ENCODE assay signal across 15 cellular contexts in the genomic region with DNA sequence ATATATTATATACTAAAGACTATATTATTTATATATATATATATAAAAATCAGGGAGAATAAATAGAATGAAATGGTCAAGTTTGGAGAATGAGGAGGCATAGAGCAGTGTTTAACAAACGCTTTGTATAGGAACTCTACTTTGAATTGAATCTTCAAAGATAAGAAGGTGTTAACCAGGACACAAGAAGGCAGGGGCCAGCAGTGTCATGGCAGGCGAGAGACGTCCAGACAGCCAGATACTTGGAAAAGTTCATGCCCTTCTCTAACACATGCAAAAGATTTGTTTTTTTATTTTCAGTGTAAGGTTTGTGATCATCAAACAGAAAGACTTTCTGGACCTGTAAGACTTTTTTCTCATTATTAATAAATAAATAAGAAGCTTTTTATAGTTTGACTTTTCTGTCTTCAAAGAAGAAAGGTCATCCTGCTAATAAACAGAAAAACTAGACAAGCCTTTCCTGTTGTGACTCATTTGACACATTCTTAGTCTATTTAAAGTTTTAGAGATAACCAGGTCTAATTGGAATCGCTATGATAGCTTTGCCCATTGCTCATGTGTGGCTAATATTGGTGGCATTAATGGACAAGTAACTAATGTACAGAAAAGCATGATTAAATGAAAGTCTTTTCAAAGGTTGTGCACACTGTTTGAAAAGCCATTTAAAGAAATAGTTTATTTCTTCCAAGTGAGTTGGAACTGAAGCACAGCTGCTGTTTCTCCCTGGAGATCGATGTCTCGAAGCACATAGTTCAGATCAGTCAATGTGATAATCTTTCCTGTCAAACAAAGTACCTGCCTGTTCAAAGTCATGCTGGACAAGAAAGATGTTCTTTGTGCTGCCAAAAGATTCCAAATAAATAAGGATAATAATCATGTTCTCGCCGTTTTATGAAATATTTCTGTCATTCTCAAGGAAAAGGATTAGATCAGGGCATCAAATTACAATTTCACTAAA.
"Had no signal": no experiment of that assay in that cellular context is flagged by ENCODE, and none has a peak within 500 bp of the region (broad histone marks: within the 10 kb centered on the region; RNA-seq: fewer than 3 reads in every experiment).

No MANE protein-coding gene starts in this region.

- ATAC-seq: naive thymus-derived CD8-positive, alpha-beta T cell; stimulated activated naive CD8-positive, alpha-beta T cell treated with anti-CD3 and anti-CD28 coated beads, Interleukin-15, amount 100 ng/mL, for 72 hours had no signal

- H3K9me3 Mint-ChIP-seq: activated naive CD4-positive, alpha-beta T cell treated with anti-CD3 and anti-CD28 coated beads, Interleukin-2, amount 50 U/mL, for 24 hours; brain; naive thymus-derived CD8-positive, alpha-beta T cell; stimulated activated naive CD8-positive, alpha-beta T cell treated with anti-CD3 and anti-CD28 coated beads, Interleukin-15, amount 100 ng/mL, for 72 hours had no signal

- H3K27ac Mint-ChIP-seq: activated naive CD4-positive, alpha-beta T cell treated with anti-CD3 and anti-CD28 coated beads, Interleukin-2, amount 50 U/mL, for 24 hours; brain; naive thymus-derived CD8-positive, alpha-beta T cell; stimulated activated naive CD8-positive, alpha-beta T cell treated with anti-CD3 and anti-CD28 coated beads, Interleukin-15, amount 100 ng/mL, for 72 hours had no signal

- H3K4me3 Mint-ChIP-seq: activated naive CD4-positive, alpha-beta T cell treated with anti-CD3 and anti-CD28 coated beads, Interleukin-2, amount 50 U/mL, for 24 hours; brain; naive thymus-derived CD8-positive, alpha-beta T cell; stimulated activated naive CD8-positive, alpha-beta T cell treated with anti-CD3 and anti-CD28 coated beads, Interleukin-15, amount 100 ng/mL, for 72 hours had no signal

- H3K36me3 Mint-ChIP-seq: activated naive CD4-positive, alpha-beta T cell treated with anti-CD3 and anti-CD28 coated beads, Interleukin-2, amount 50 U/mL, for 24 hours; brain; naive thymus-derived CD8-positive, alpha-beta T cell had no signal

- DNase-seq: activated CD4-positive, alpha-beta T cell treated with anti-CD3 and anti-CD28 coated beads, Interleukin-2, amount 50 U/mL, for 1 hour; activated effector memory CD4-positive, alpha-beta T cell treated with Interleukin-2 at 50 U/mL for 16 hours; amniotic stem cell; dorsolateral prefrontal cortex; esophagus squamous epithelium; foreskin fibroblast; kidney; naive thymus-derived CD8-positive, alpha-beta T cell; nucleus accumbens; stimulated activated CD4-positive, alpha-beta T cell treated with anti-CD3 and anti-CD28 coated beads, Interleukin-15, amount 100 ng/mL, for 24 hours; stimulated activated CD4-positive, alpha-beta T cell treated with anti-CD3 and anti-CD28 coated beads, Interleukin-4, amount 100 ng/mL, for 4 hours; stimulated activated naive CD8-positive, alpha-beta T cell treated with anti-CD3 and anti-CD28 coated beads, Interleukin-15, amount 100 ng/mL, for 72 hours; T-helper 2 cell had no signal

- H3K27me3 Mint-ChIP-seq: activated naive CD4-positive, alpha-beta T cell treated with anti-CD3 and anti-CD28 coated beads, Interleukin-2, amount 50 U/mL, for 24 hours; brain; naive thymus-derived CD8-positive, alpha-beta T cell; stimulated activated naive CD8-positive, alpha-beta T cell treated with anti-CD3 and anti-CD28 coated beads, Interleukin-15, amount 100 ng/mL, for 72 hours had no signal

- H3K4me1 Mint-ChIP-seq: activated naive CD4-positive, alpha-beta T cell treated with anti-CD3 and anti-CD28 coated beads, Interleukin-2, amount 50 U/mL, for 24 hours; naive thymus-derived CD8-positive, alpha-beta T cell; stimulated activated naive CD8-positive, alpha-beta T cell treated with anti-CD3 and anti-CD28 coated beads, Interleukin-15, amount 100 ng/mL, for 72 hours had no signal
